9 cellular contexts compared by ENCODE assay signal in genomic region chr1:161132410-161133219, GRCh38. TPM values are rescaled to one million over a fixed set of nuclear protein-coding genes. Genes with fewer than 3 reads are reported as not detected.
DNase-seq lines count a peak whose midpoint lies in the region; ATAC-seq and TF ChIP-seq lines count a peak whose summit lies in the region.
"Had no signal": no experiment of that assay in that cellular context is flagged by ENCODE, and none has a peak within 500 bp of the region (broad histone marks: within the 10 kb centered on the region; RNA-seq: fewer than 3 reads in every experiment).

Gene DEDD, minus strand, starts transcription at chr1:161132667. Its CDS starts 8,205 bp downstream, at chr1:161124462.

- H3K27ac Mint-ChIP-seq in WTC11 (peak within 1 kb of the TSS; percentile 88), immature natural killer cell (peak within 1 kb of the TSS in 3 of 6 donors; percentile 83 to 98 (median 97))
- H3K27ac Mint-ChIP-seq: dendritic cell treated with granulocyte-macrophage colony-stimulating factor and Interleukin-4, amounts not matched to agents 40 ng/mL and 50 ng/mL, for 4 days had no signal

- no peaks in the 10 kb centered on the region for H3K9me3 Mint-ChIP-seq in WTC11
- no peaks in the 10 kb centered on the region for H3K9me3 Mint-ChIP-seq in immature natural killer cell
- H3K9me3 Mint-ChIP-seq: dendritic cell treated with granulocyte-macrophage colony-stimulating factor and Interleukin-4, amounts not matched to agents 40 ng/mL and 50 ng/mL, for 4 days had no signal

- H3K36me3 Mint-ChIP-seq in WTC11 (peaks cover 23% of the 10 kb centered on the region), immature natural killer cell (peaks cover 0 to 6% (median 3%) of the 10 kb centered on the region in 3 donors)

- no peak for TF ChIP-seq CTCF in WTC11 (IDR thresholded peaks at IDR 0.05)
- TF ChIP-seq CTCF in cardiac fibroblast (IDR thresholded peaks at IDR 0.05; ENCODE audit: low read depth, low read length): no peak

- peak within 1 kb of the TSS; percentile 93 to 97 for H3K4me3 ChIP-seq in cardiac fibroblast (replicated peaks in 1 of 2; ENCODE audit: low read depth in 2 of 2, low read length in 2 of 2)

- DNase-seq in AG08396 (ENCODE audit: low spot score) (peak; percentile 94), NCI-H226 (peak; percentile 94), WTC11 (ENCODE audit: low spot score) (peak; percentile 90), cardiac fibroblast (ENCODE audit: low read depth in 2 of 2) (peak; percentile 96 to 98), immature natural killer cell (peak; percentile 89 to 91 (median 90))
- DNase-seq in stimulated activated CD4-positive, alpha-beta T cell treated with anti-CD3 and anti-CD28 coated beads, Interleukin-12 subunit alpha, Interleukin-12 subunit beta, amount 100 ng/mL, for 24 hours (ENCODE audit: low read depth in 2 of 2): peak; percentile 79 to 84

- CTCF ChIA-PET in WTC11 (lab: Charles Lee): interaction anchor here (0.5 to 4.8 kb wide), 11 partner anchors 9 to 451 kb away, joined by 3 to 18 read pairs (median 4); partner anchors contain the start of genes ITLN2, KLHDC9, NIT1 and PFDN2

- H3K27me3 Mint-ChIP-seq in WTC11 (ENCODE audit: low read depth) (no peaks in the 10 kb centered on the region), immature natural killer cell (ENCODE audit: low read depth in 3 of 3) (peaks cover 5 to 10% (median 7%) of the 10 kb centered on the region in 3 donors)
- H3K27me3 Mint-ChIP-seq: dendritic cell treated with granulocyte-macrophage colony-stimulating factor and Interleukin-4, amounts not matched to agents 40 ng/mL and 50 ng/mL, for 4 days had no signal

- ATAC-seq in GM18909 (IDR thresholded peaks at IDR 0.05; ENCODE audit: poor library complexity, unreplicated experiment): peak; percentile 92
- ATAC-seq in HG03175 (IDR thresholded peaks at IDR 0.05; ENCODE audit: unreplicated experiment): peak; percentile 96
- peak; percentile 83 for ATAC-seq in WTC11

- POLR2A ChIA-PET in WTC11 (lab: Charles Lee): interaction anchor here (0.6 to 2.4 kb wide), 16 partner anchors 11 to 1119 kb away, joined by 3 to 12 read pairs (median 5); partner anchors contain the start of genes F11R, ITLN2, KLHDC9 and NDUFS2

- H3K4me1 Mint-ChIP-seq in WTC11: peaks cover 27% of the 10 kb centered on the region
- H3K4me1 Mint-ChIP-seq in immature natural killer cell: peaks cover 20 to 39% of the 10 kb centered on the region in 2 donors

- H3K4me3 Mint-ChIP-seq in WTC11 (no peak within 1 kb of the TSS), immature natural killer cell (no peak within 1 kb of the TSS)
- H3K4me3 Mint-ChIP-seq: dendritic cell treated with granulocyte-macrophage colony-stimulating factor and Interleukin-4, amounts not matched to agents 40 ng/mL and 50 ng/mL, for 4 days had no signal

TF ChIP-seq in WTC11, 78 proteins besides CTCF, POLR2A, EP300 and RAD21 (continues in another document):
- no peak for TF ChIP-seq TCF7 (CRISPR knock-in tag; IDR thresholded peaks at IDR 0.05; ENCODE audit: low read depth)
- peak; percentile 60; the same call in 1 of the 2 replicates for TF ChIP-seq SP1 (CRISPR knock-in tag; conservative IDR thresholded peaks at IDR 0.05)
- TF ChIP-seq RELA (CRISPR knock-in tag; IDR thresholded peaks at IDR 0.05; ENCODE audit: borderline replicate concordance): no peak
- TF ChIP-seq PRDM15 (CRISPR knock-in tag; IDR thresholded peaks at IDR 0.05): peak; percentile 86
- peak; percentile 64; the same call in 1 of the 2 replicates for TF ChIP-seq CBFB (CRISPR knock-in tag; IDR thresholded peaks at IDR 0.05; ENCODE audit: low read depth)
- TF ChIP-seq IRF1 (CRISPR knock-in tag; IDR thresholded peaks at IDR 0.05): no peak
- no peak for TF ChIP-seq FOXP4 (CRISPR knock-in tag; IDR thresholded peaks at IDR 0.05)
- no peak; the same call in none of the 2 replicates for TF ChIP-seq ETV6 (CRISPR knock-in tag; IDR thresholded peaks at IDR 0.05)
- peak; percentile 55; the same call in 1 of the 2 replicates for TF ChIP-seq ZNF121 (CRISPR knock-in tag; IDR thresholded peaks at IDR 0.05)
- TF ChIP-seq ZNF416 (CRISPR knock-in tag; IDR thresholded peaks at IDR 0.05): no peak
- 0 out of 2 replicates have a peak, but pooled peaks have one; percentile 2 for TF ChIP-seq MYBL2 (CRISPR knock-in tag; IDR thresholded peaks at IDR 0.05)
- TF ChIP-seq ZSCAN18 (CRISPR knock-in tag; IDR thresholded peaks at IDR 0.05): no peak
- TF ChIP-seq FOXJ3 (CRISPR knock-in tag; IDR thresholded peaks at IDR 0.05; ENCODE audit: borderline replicate concordance): no peak
- TF ChIP-seq ESRRA (CRISPR knock-in tag; IDR thresholded peaks at IDR 0.05; ENCODE audit: borderline replicate concordance): peak; percentile 51; the same call in 1 of the 2 replicates

RNA-seq across cellular contexts. Expression of gene DEDD, which starts in this region (rescaled TPM):
- 39.2 to 43.3 TPM (median 40.0 TPM) in 3 replicates for total RNA-seq in WTC11 (2021)
- polyA plus RNA-seq in immature natural killer cell: 10 to 100 TPM; 27.5 to 43.8 (median 42.2) TPM

Comparison
In these comparisons a context has a peak if more than half of its experiments do, and no peak if none do; other contexts are left out.
1. Peak in every context shown above with its lines: DNase-seq, ATAC-seq and H3K4me3 ChIP-seq.